In genomic region chr1:192904438-192904895, GRCh38 we compare ENCODE assay signal across 9 cellular contexts.
DNase-seq lines count a peak whose midpoint lies in the region; ATAC-seq and TF ChIP-seq lines count a peak whose summit lies in the region.
"Had no signal": no experiment of that assay in that cellular context is flagged by ENCODE, and none has a peak within 500 bp of the region (broad histone marks: within the 10 kb centered on the region; RNA-seq: fewer than 3 reads in every experiment).

No MANE protein-coding gene starts in this region.

- H3K4me2 ChIP-seq in fibroblast of lung (ENCODE audit: extremely low read depth, insufficient read depth, low read length): peak overlapping the region; percentile 85

- H4K20me1 ChIP-seq in fibroblast of lung (ENCODE audit: control insufficient read depth, extremely low read depth, insufficient read depth, low read length): no peaks in the 10 kb centered on the region

- H2AFZ ChIP-seq in fibroblast of lung (ENCODE audit: low read length): peak overlapping the region; percentile 69

- H3K36me3 ChIP-seq in fibroblast of lung (ENCODE audit: control insufficient read depth, insufficient read depth, low read length): no peaks in the 10 kb centered on the region
- H3K36me3 ChIP-seq: thyroid gland had no signal

- no peaks in the 10 kb centered on the region for H3K4me1 ChIP-seq in fibroblast of lung (ENCODE audit: control insufficient read depth, extremely low read depth, insufficient read depth, low read length)
- H3K4me1 ChIP-seq: thyroid gland had no signal

- peak overlapping the region; percentile 59 for H3K27ac ChIP-seq in fibroblast of lung (ENCODE audit: insufficient read depth, low read length)
- H3K27ac ChIP-seq: thyroid gland had no signal

- peak overlapping the region in 3 of 4 experiments; percentile 17 to 45 (median 19) for H3K4me3 ChIP-seq in fibroblast of lung (replicated peaks in 1 of 4; ENCODE audit: control extremely low read depth in 1 of 4, insufficient read depth in 1 of 4, low read depth in 3 of 4, low read length in 4 of 4)
- H3K4me3 ChIP-seq: thyroid gland had no signal

- H3K9me3 ChIP-seq in fibroblast of lung (ENCODE audit: control insufficient read depth, insufficient read depth, low read depth, low read length): no peaks in the 10 kb centered on the region
- H3K9me3 ChIP-seq: thyroid gland had no signal

- no peak for TF ChIP-seq CTCF in fibroblast of lung (conservative IDR thresholded peaks at IDR 0.05 in 1 of 2, IDR thresholded peaks at IDR 0.05 in 1 of 2; ENCODE audit: low read depth in 1 of 2, low read length in 2 of 2)

- ATAC-seq in HG03108 (IDR thresholded peaks at IDR 0.05; ENCODE audit: unreplicated experiment): no peak

- no peak overlapping the region for H3K9ac ChIP-seq in fibroblast of lung (ENCODE audit: insufficient read depth, low read length)

- H3K27me3 ChIP-seq in fibroblast of lung (ENCODE audit: control insufficient read depth, insufficient read depth, low read length): no peaks in the 10 kb centered on the region
- H3K27me3 ChIP-seq: thyroid gland had no signal

- H3K79me2 ChIP-seq in fibroblast of lung (ENCODE audit: control insufficient read depth, insufficient read depth, low read length): no peaks in the 10 kb centered on the region

- peak; percentile 8 for DNase-seq in GDM1 (lab: John Stamatoyannopoulos, UW)
- peak; percentile 23 for DNase-seq in NCI-H446 treated with DMSO at 0.1 percent for 48 hours (lab: John Stamatoyannopoulos, UW)
- DNase-seq in fibroblast of lung (ENCODE audit: low read depth in 2 of 2): peak; percentile 96
- DNase-seq in pulmonary artery endothelial cell (ENCODE audit: low read depth, low spot score): peak; percentile 45
- no peak for DNase-seq in NCI-H1694 (lab: John Stamatoyannopoulos, UW)
- no peak for DNase-seq in central memory CD4-positive, alpha-beta T cell
- DNase-seq in NCI-H2171 (lab: John Stamatoyannopoulos, UW): no peak

Comparison
In these comparisons a context has a peak if more than half of its experiments do, and no peak if none do; other contexts are left out.
1. DNase-seq: peak in GDM1 (single experiment), NCI-H446 treated with DMSO at 0.1 percent for 48 hours (single experiment), fibroblast of lung (2 of 2) and pulmonary artery endothelial cell (single experiment); none in NCI-H1694 (single experiment), central memory CD4-positive, alpha-beta T cell (single experiment) and NCI-H2171 (single experiment).